Comparison of ENCODE assay signal across 8 cellular contexts in the genomic region with DNA sequence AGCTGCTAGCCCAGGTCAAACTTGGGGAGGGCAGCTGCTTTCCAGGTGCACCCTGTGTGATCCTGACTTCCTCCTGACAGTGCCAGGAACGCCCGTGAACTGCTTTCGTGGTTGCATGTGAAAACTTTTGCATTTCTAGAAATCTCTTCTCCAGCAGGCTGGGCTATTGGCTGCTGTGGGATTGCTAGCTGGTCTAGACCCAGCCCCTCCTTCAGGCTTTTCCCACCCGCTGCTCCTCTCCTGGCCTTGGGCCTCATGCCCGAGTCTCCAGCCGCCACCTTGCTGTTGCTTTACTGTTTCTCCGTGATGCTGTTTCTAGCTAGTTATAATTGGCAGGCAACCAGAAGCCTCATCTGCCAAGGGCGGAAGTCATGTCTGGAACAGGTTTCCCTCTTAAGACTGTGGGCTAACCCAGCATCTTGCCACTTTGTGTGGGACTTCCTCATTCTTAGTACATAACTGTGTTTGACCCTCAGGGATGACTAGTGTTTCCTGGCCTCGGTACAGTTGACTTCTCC. TPM values are rescaled to one million over a fixed set of nuclear protein-coding genes. Genes with fewer than 3 reads are reported as not detected.
DNase-seq lines count a peak whose midpoint lies in the region; ATAC-seq and TF ChIP-seq lines count a peak whose summit lies in the region.
"Had no signal": no experiment of that assay in that cellular context is flagged by ENCODE, and none has a peak within 500 bp of the region (broad histone marks: within the 10 kb centered on the region; RNA-seq: fewer than 3 reads in every experiment).

No MANE protein-coding gene starts in this region.

- H3K4me3 ChIP-seq in fibroblast of mammary gland (ENCODE audit: control insufficient read depth, low read depth, low read length) (no peak overlapping the region), prostate gland (no peak overlapping the region)
- H3K4me3 ChIP-seq: cardiac muscle cell had no signal

- ATAC-seq in GM18505 (IDR thresholded peaks at IDR 0.05; ENCODE audit: unreplicated experiment), result peak; percentile 78
- peak; percentile 84 for ATAC-seq in HG02763 (IDR thresholded peaks at IDR 0.05; ENCODE audit: unreplicated experiment)

- peak overlapping the region in 1 of 2 donors; percentile 0 for H3K27ac ChIP-seq in prostate gland
- H3K27ac ChIP-seq: cardiac muscle cell had no signal

- peak; percentile 81 for DNase-seq in NCI-H2196 (lab: John Stamatoyannopoulos, UW; ENCODE audit: unreplicated experiment)
- peak; percentile 63 for DNase-seq in activated T-cell treated with anti-CD3 and anti-CD28 coated beads, Interleukin-2, amount 50 U/mL, for 1 hour
- DNase-seq in fibroblast of mammary gland (ENCODE audit: low read depth), result peak; percentile 97
- peak; percentile 86 for DNase-seq in prostate gland (ENCODE audit: low spot score)
- DNase-seq in cortex of kidney (lab: John Stamatoyannopoulos, UW), result no peak

- no peak for TF ChIP-seq CTCF in fibroblast of mammary gland (conservative IDR thresholded peaks at IDR 0.05; ENCODE audit: control insufficient read depth, insufficient read depth, low read depth, low read length)
- peak in 2 of 4 experiments; percentile 17 to 19 for TF ChIP-seq CTCF in prostate gland (IDR thresholded peaks at IDR 0.05)

- no peaks in the 10 kb centered on the region for H3K36me3 ChIP-seq in prostate gland
- H3K36me3 ChIP-seq: cardiac muscle cell had no signal

- TF ChIP-seq POLR2A in GM18505 (IDR thresholded peaks at IDR 0.05; ENCODE audit: borderline replicate concordance, extremely low read depth, insufficient read depth, insufficient read length), result no peak
- no peak for TF ChIP-seq POLR2A in prostate gland (IDR thresholded peaks at IDR 0.05)

- no peaks in the 10 kb centered on the region for H3K9me3 ChIP-seq in prostate gland

- 10% methylated on average over 9 of the region's 9 CpGs for WGBS in prostate gland

- intact Hi-C loops in prostate gland (cut with DNase I), result no loop called here

- no peaks in the 10 kb centered on the region for H3K4me1 ChIP-seq in prostate gland (replicated peaks)

- H3K27me3 ChIP-seq in prostate gland (replicated peaks; ENCODE audit: insufficient read depth), result no peaks in the 10 kb centered on the region

RNA-seq across cellular contexts. Expression of a gene that starts 27.0 kb away (rescaled TPM):
- 10 to 100 TPM; 14.0 to 20.4 TPM for total RNA-seq in prostate gland
